Comparison of ENCODE assay signal across 8 cellular contexts in the genomic region with DNA sequence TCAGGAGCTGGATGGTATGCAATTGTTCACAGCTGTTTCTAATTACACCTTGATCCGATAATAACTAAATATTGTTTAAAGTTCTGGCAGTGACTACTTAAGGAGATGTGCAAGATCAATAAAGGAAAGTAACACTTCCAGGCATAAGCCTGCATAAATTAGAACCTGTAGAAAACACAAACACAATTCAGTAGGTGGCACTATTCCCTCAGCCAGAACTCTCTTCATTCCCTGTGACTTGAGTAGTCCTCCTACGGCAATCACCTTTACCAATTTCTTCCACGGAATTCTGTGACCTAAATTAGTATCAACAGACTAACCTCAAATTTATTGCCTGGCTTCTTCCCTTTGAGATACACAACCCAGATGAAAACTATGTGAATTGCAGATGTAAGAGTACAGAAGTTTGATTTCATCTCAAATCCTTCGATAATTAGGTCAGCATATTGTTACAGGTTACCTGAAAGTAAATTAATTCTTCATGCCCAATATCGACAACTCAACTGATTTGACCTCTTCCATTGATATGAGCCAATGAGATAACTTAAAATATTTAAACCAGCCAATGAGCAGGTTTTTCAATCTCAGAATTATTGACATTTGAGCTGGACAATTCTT.
DNase-seq lines count a peak whose midpoint lies in the region; FAIRE-seq and TF ChIP-seq lines count a peak whose summit lies in the region.

No MANE protein-coding gene starts in this region.

- no peaks in the 10 kb centered on the region for H3K27me3 Mint-ChIP-seq in CD4-positive, alpha-beta memory T cell

- peak; percentile 45 for DNase-seq in DMS79 treated with DMSO at 0.1 percent for 48 hours (lab: John Stamatoyannopoulos, UW)
- no peak for DNase-seq in DMS79 (lab: John Stamatoyannopoulos, UW)
- DNase-seq in NCI-H524 treated with DMSO at 0.1 percent for 48 hours (lab: John Stamatoyannopoulos, UW): peak; percentile 1
- DNase-seq in osteoblast (ENCODE audit: insufficient read length, low spot score, missing footprints): no peak
- no peak for DNase-seq in activated T-cell treated with anti-CD3 and anti-CD28 coated beads, Interleukin-2, amount 50 U/mL, for 1 hour
- no peak for DNase-seq in NK-92 (lab: John Stamatoyannopoulos, UW; ENCODE audit: unreplicated experiment)
- DNase-seq in CD4-positive, alpha-beta memory T cell: no peak

- no peak overlapping the region for H3K4me3 Mint-ChIP-seq in CD4-positive, alpha-beta memory T cell

- H3K27me3 ChIP-seq in osteoblast (ENCODE audit: insufficient read depth, low read length): no peaks in the 10 kb centered on the region
- H3K27me3 ChIP-seq in CD4-positive, alpha-beta memory T cell (ENCODE audit: insufficient read depth, low read length): no peaks in the 10 kb centered on the region

- no peaks in the 10 kb centered on the region for H3K36me3 Mint-ChIP-seq in CD4-positive, alpha-beta memory T cell

- TF ChIP-seq CTCF in osteoblast (IDR thresholded peaks at IDR 0.05; ENCODE audit: extremely low read depth, low read depth, low read length): peak; percentile 51

- H3K27ac ChIP-seq in osteoblast (ENCODE audit: low read depth, low read length): no peak overlapping the region
- H3K27ac ChIP-seq in CD4-positive, alpha-beta memory T cell (ENCODE audit: low read depth, low read length): no peak overlapping the region

- no peak overlapping the region for H3K27ac Mint-ChIP-seq in CD4-positive, alpha-beta memory T cell

- no peaks in the 10 kb centered on the region for H3K4me1 Mint-ChIP-seq in CD4-positive, alpha-beta memory T cell

- intact Hi-C loops in CD4-positive, alpha-beta memory T cell (cut with micrococcal nuclease): no loop called here

- H3K4me2 ChIP-seq in osteoblast (ENCODE audit: insufficient read depth, low read length): no peak overlapping the region

- H2AFZ ChIP-seq in osteoblast (ENCODE audit: low read length): no peak overlapping the region

- no peaks in the 10 kb centered on the region for H4K20me1 ChIP-seq in osteoblast (ENCODE audit: insufficient read depth, low read length)

- no peak overlapping the region for H3K4me3 ChIP-seq in osteoblast (ENCODE audit: insufficient read depth, low read length)
- H3K4me3 ChIP-seq in CD4-positive, alpha-beta memory T cell (ENCODE audit: low read length in 2 of 2): no peak overlapping the region

- CTCF ChIA-PET in CD4-positive, alpha-beta memory T cell (lab: Charles Lee; ENCODE audit: partially characterized antibody): no interaction called here

- H3K4me1 ChIP-seq in osteoblast (ENCODE audit: insufficient read depth, low read length): no peaks in the 10 kb centered on the region
- no peaks in the 10 kb centered on the region for H3K4me1 ChIP-seq in CD4-positive, alpha-beta memory T cell (ENCODE audit: insufficient read depth, low read length)

- POLR2A ChIA-PET in CD4-positive, alpha-beta memory T cell (lab: Charles Lee; ENCODE audit: partially characterized antibody): no interaction called here

- peak; percentile 72 for FAIRE-seq in endometrium (lab: Jason Lieb, UNC)

- peaks cover 0 to 7% (median 1%) of the 10 kb centered on the region in 8 donors for H3K9me3 Mint-ChIP-seq in CD4-positive, alpha-beta memory T cell

- no peaks in the 10 kb centered on the region for H3K9me3 ChIP-seq in osteoblast (ENCODE audit: low read depth, low read length)
- no peaks in the 10 kb centered on the region for H3K9me3 ChIP-seq in CD4-positive, alpha-beta memory T cell (ENCODE audit: control insufficient read depth in 1 of 2, low read length in 2 of 2)

- H3K36me3 ChIP-seq in osteoblast (ENCODE audit: insufficient read depth, low read length): no peaks in the 10 kb centered on the region
- H3K36me3 ChIP-seq in CD4-positive, alpha-beta memory T cell (ENCODE audit: insufficient read depth, low read length): no peaks in the 10 kb centered on the region

- H3K79me2 ChIP-seq in osteoblast (ENCODE audit: insufficient read depth, low read length): no peaks in the 10 kb centered on the region

Comparison
In these comparisons a context has a peak if more than half of its experiments do, and no peak if none do; other contexts are left out.
1. DNase-seq: peak in DMS79 treated with DMSO at 0.1 percent for 48 hours (single experiment) and NCI-H524 treated with DMSO at 0.1 percent for 48 hours (single experiment); none in DMS79 (single experiment), osteoblast (single experiment), activated T-cell treated with anti-CD3 and anti-CD28 coated beads, Interleukin-2, amount 50 U/mL, for 1 hour (single experiment), NK-92 (single experiment) and CD4-positive, alpha-beta memory T cell (0 of 5).